In the genomic region with DNA sequence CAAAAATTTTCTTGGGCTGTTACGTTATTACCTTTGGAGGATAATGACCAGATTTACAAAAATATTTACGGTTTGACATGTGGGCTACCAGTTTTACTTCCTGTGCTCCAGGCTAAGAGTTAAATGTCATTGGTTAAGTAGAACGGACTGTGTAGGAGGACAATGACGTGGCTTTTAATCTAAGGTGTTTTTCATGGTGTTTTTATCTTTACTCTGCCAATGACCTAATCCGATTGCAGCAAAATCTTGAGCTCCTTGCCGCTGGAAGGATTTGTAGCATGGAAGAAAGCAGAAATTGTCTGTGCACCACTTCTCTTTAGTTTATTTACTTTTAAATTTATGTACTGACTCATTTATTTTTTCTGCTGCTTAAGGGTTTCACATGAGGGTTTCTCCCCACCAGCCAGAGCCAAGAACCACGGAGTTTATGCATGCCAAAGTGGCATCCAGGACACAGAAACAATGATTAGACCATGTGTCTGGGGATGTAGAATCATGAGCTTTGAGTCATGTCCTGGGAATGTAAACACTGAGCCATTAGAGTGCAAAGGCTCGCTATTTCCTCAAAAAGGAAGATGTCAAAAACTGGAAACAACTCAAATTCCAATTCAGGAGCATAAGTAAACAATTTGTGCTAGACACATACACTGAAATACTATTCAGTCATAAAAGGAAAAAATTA, we compare ENCODE assay signal across 1 cellular context.
TF ChIP-seq lines count a peak whose summit lies in the region.

No MANE protein-coding gene starts in this region.

TF ChIP-seq in HepG2, 621 proteins besides CTCF, POLR2A, EP300 and RAD21 (continued from another document):
- TF ChIP-seq CREBL2 (CRISPR knock-in tag; IDR thresholded peaks at IDR 0.05; ENCODE audit: borderline replicate concordance) (no peak), ZNF619 (CRISPR knock-in tag; IDR thresholded peaks at IDR 0.05) (no peak), ZNF75D (CRISPR knock-in tag; IDR thresholded peaks at IDR 0.05; ENCODE audit: borderline replicate concordance) (no peak), ZNF773 (CRISPR knock-in tag; IDR thresholded peaks at IDR 0.05; ENCODE audit: borderline replicate concordance) (no peak), ZNF451 (CRISPR knock-in tag; IDR thresholded peaks at IDR 0.05) (no peak), ZNF12 (CRISPR knock-in tag; IDR thresholded peaks at IDR 0.05) (peak; percentile 64), JUNB (CRISPR knock-in tag; IDR thresholded peaks at IDR 0.05; ENCODE audit: borderline replicate concordance) (peak; percentile 84; the same call in 1 of the 2 replicates), ARID2 (CRISPR knock-in tag; IDR thresholded peaks at IDR 0.05; ENCODE audit: borderline replicate concordance) (no peak)
- TF ChIP-seq, protein P1, sequence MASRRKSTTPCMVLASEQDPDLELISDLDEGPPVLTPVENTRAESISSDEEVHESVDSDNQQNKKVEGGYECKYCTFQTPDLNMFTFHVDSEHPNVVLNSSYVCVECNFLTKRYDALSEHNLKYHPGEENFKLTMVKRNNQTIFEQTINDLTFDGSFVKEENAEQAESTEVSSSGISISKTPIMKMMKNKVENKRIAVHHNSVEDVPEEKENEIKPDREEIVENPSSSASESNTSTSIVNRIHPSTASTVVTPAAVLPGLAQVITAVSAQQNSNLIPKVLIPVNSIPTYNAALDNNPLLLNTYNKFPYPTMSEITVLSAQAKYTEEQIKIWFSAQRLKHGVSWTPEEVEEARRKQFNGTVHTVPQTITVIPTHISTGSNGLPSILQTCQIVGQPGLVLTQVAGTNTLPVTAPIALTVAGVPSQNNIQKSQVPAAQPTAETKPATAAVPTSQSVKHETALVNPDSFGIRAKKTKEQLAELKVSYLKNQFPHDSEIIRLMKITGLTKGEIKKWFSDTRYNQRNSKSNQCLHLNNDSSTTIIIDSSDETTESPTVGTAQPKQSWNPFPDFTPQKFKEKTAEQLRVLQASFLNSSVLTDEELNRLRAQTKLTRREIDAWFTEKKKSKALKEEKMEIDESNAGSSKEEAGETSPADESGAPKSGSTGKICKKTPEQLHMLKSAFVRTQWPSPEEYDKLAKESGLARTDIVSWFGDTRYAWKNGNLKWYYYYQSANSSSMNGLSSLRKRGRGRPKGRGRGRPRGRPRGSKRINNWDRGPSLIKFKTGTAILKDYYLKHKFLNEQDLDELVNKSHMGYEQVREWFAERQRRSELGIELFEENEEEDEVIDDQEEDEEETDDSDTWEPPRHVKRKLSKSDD (CRISPR knock-in tag; IDR thresholded peaks at IDR 0.05; ENCODE audit: low read depth) = 0 out of 2 replicates have a peak, but pooled peaks have one; percentile 18
TF ChIP-seq in HepG2: peak in this region for 194.
